In genomic region chr7:149240637-149241036, GRCh38 we compare ENCODE assay signal across 9 cellular contexts. TPM values are rescaled to one million over a fixed set of nuclear protein-coding genes. Genes with fewer than 3 reads are reported as not detected.
DNase-seq lines count a peak whose midpoint lies in the region; ATAC-seq, FAIRE-seq and TF ChIP-seq lines count a peak whose summit lies in the region.
"Had no signal": no experiment of that assay in that cellular context is flagged by ENCODE, and none has a peak within 500 bp of the region (broad histone marks: within the 10 kb centered on the region; RNA-seq: fewer than 3 reads in every experiment).

No MANE protein-coding gene starts in this region.

- 74 to 82% (median 80%) methylated on average over 5 of the region's 5 CpGs for WGBS in heart left ventricle, 4 donors
- 73% methylated on average over 5 of the region's 5 CpGs for WGBS in K562 (ENCODE audit: insufficient coverage, low coverage, missing lambda C conversion rate)
- WGBS in upper lobe of left lung, 2 donors = 77 to 80% methylated on average over 5 of the region's 5 CpGs

- H3K27me3 ChIP-seq in heart left ventricle (no peaks in the 10 kb centered on the region), K562 (ENCODE audit: control insufficient read depth in 2 of 2, insufficient read depth in 2 of 2, low read length in 2 of 2) (no peaks in the 10 kb centered on the region), upper lobe of left lung (no peaks in the 10 kb centered on the region)

- peak overlapping the region in 1 of 12 donors; percentile 75 for H3K27ac ChIP-seq in heart left ventricle
- H3K27ac ChIP-seq in K562 (ENCODE audit: extremely low read depth, low read depth, low read length) = no peak overlapping the region
- no peak overlapping the region for H3K27ac ChIP-seq in upper lobe of left lung

- peak overlapping the region; percentile 88 to 97 for H3K9ac ChIP-seq in K562 (ENCODE audit: insufficient read depth in 1 of 2, low read depth in 2 of 2, low read length in 2 of 2)

- H3K4me2 ChIP-seq in K562 (ENCODE audit: insufficient read depth, low read length) = peak overlapping the region; percentile 98

- TSS peak; percentile 68 for BruUV-seq in K562 (replicated peaks; lab: Mats Ljungman, UMichigan)

- no peaks in the 10 kb centered on the region for H3K36me3 ChIP-seq in heart left ventricle
- 0 out of 3 replicates have a peak, but pooled peaks cover 3% of the 10 kb centered on the region for H3K36me3 ChIP-seq in K562 (ENCODE audit: control insufficient read depth, insufficient read depth, low read length)
- H3K36me3 ChIP-seq in upper lobe of left lung = no peaks in the 10 kb centered on the region

- no peak overlapping the region for H2AFZ ChIP-seq in K562 (ENCODE audit: low read depth, low read length)

- intact Hi-C loops in heart left ventricle (cut with DNase I) = loop anchor here in 1 of 10 donors (1.0 kb wide), 1 partner anchor 21 kb away; no protein-coding TSS in a partner anchor
- intact Hi-C loops in cardiac septum (cut with DNase I) = no loop called here
- intact Hi-C loops in K562 (cut with micrococcal nuclease) = no loop called here

- POLR2A ChIA-PET in K562 (lab: Yijun Ruan, JAX) = interaction anchor here (0.7 kb wide), 2 partner anchors 8 to 92 kb away, joined by 3 to 4 read pairs; no protein-coding TSS in a partner anchor

- H3K4me1 ChIP-seq in heart left ventricle (peaks cover 3 to 26% (median 15%) of the 10 kb centered on the region in 12 donors), K562 (replicated peaks in 1 of 2; ENCODE audit: control insufficient read depth in 2 of 2, insufficient read depth in 2 of 2, low read length in 2 of 2) (peaks cover 7 to 12% of the 10 kb centered on the region in 2 experiments), upper lobe of left lung (peaks cover 14 to 22% (median 20%) of the 10 kb centered on the region in 4 donors)

- ATAC-seq in heart left ventricle (no peak), K562 (no peak), memory B cell (ENCODE audit: low read depth) (no peak), upper lobe of left lung (ENCODE audit: low FRiP score in 2 of 2) (no peak), HG03097 (IDR thresholded peaks at IDR 0.05; ENCODE audit: low FRiP score, unreplicated experiment) (no peak)

- no peaks in the 10 kb centered on the region for H3K9me1 ChIP-seq in K562 (ENCODE audit: control insufficient read depth, insufficient read depth, low read length)

- TF ChIP-seq EP300 in K562 (IDR thresholded peaks at IDR 0.05; ENCODE audit: low read length) (no peak), upper lobe of left lung (IDR thresholded peaks at IDR 0.05) (no peak)

- no peak for FAIRE-seq in K562 (lab: Jason Lieb, UNC)

- CTCF ChIA-PET in K562 (lab: Yijun Ruan, JAX; ENCODE audit: low intra/inter-chr PET ratio) = no interaction called here

- no peak for TF ChIP-seq RAD21 in K562 (CRISPR knock-in tag; conservative IDR thresholded peaks at IDR 0.05 in 1 of 2, IDR thresholded peaks at IDR 0.05 in 1 of 2)

- H3K9me3 ChIP-seq in heart left ventricle (peaks cover 0 to 11% (median 2%) of the 10 kb centered on the region in 12 donors), K562 (replicated peaks; ENCODE audit: control insufficient read depth, insufficient read depth, low read depth, low read length) (no peaks in the 10 kb centered on the region), upper lobe of left lung (no peaks in the 10 kb centered on the region)

- H3K4me1 Mint-ChIP-seq in memory B cell = peaks cover 25% of the 10 kb centered on the region

- TF ChIP-seq CTCF in heart left ventricle (IDR thresholded peaks at IDR 0.05) (no peak), K562 (IDR thresholded peaks at IDR 0.05 in 2 of 3, conservative IDR thresholded peaks at IDR 0.05 in 1 of 3; ENCODE audit: insufficient read depth in 2 of 3, low read depth in 1 of 3, low read length in 3 of 3) (no peak), upper lobe of left lung (IDR thresholded peaks at IDR 0.05) (no peak)

- H3K9me3 Mint-ChIP-seq in memory B cell = no peaks in the 10 kb centered on the region

- H3K79me2 ChIP-seq in K562 (ENCODE audit: control insufficient read depth, insufficient read depth, low read length) = peaks cover 23% of the 10 kb centered on the region

- peaks cover 4% of the 10 kb centered on the region; the same call in 1 of the 2 replicates for H4K20me1 ChIP-seq in K562 (replicated peaks; ENCODE audit: control insufficient read depth, insufficient read depth, low read length)

- peak overlapping the region; percentile 92 for H3K4me3 Mint-ChIP-seq in memory B cell

- peak overlapping the region in 11 of 12 donors; percentile 69 to 99 (median 90) for H3K4me3 ChIP-seq in heart left ventricle
- peak overlapping the region; percentile 74 for H3K4me3 ChIP-seq in K562
- peak overlapping the region in 3 of 4 donors; percentile 81 to 99 (median 98) for H3K4me3 ChIP-seq in upper lobe of left lung

- TF ChIP-seq POLR2A in heart left ventricle (IDR thresholded peaks at IDR 0.05) (no peak), K562 (conservative IDR thresholded peaks at IDR 0.05) (no peak), upper lobe of left lung (IDR thresholded peaks at IDR 0.05) (no peak)

- DNase-seq in heart left ventricle (no peak), cardiac septum (ENCODE audit: low spot score) (no peak), K562 (ENCODE audit: extremely low read depth in 1 of 4, low spot score in 3 of 4) (no peak), memory B cell (ENCODE audit: low spot score in 2 of 2) (no peak), upper lobe of left lung (no peak), ureter (ENCODE audit: low spot score) (no peak), NCI-H748 (lab: John Stamatoyannopoulos, UW; ENCODE audit: unreplicated experiment) (no peak)
- DNase-seq: DMS53 had no signal

- H3K27me3 Mint-ChIP-seq in memory B cell = no peaks in the 10 kb centered on the region

- in situ Hi-C loops in K562 (cut with MboI) = no loop called here

- H3K36me3 Mint-ChIP-seq in memory B cell = peaks cover 6% of the 10 kb centered on the region

- H3K27ac Mint-ChIP-seq in memory B cell = peak overlapping the region; percentile 31

RNA-seq across cellular contexts. Expression of gene ZNF212, which starts 1.2 kb away (rescaled TPM):
- total RNA-seq in heart left ventricle (1 to 10 TPM; 3.4 to 6.3 (median 4.3) TPM), cardiac septum (5.4 TPM), K562 (2014; rRNA removed) (10.2 and 10.7 TPM in 2 replicates), K562 (2014; rRNA removed; fragmentation: Illumina TruSeq; extraction: Trizol) (6.5 and 7.1 TPM in 2 replicates), K562 (2015; rRNA removed; fragmentation: Illumina TruSeq; extraction: Trizol) (5.6 and 6.3 TPM in 2 replicates), K562 (2021) (18.0 and 21.4 TPM in 2 replicates), upper lobe of left lung (10 to 100 TPM; 10.3 to 33.5 (median 10.9) TPM), ureter (11.2 TPM)
- polyA plus RNA-seq in heart left ventricle (1 to 10 TPM; 3.9 to 4.9 TPM), K562 (2011; rRNA removed) (7.2 and 13.3 TPM in 2 replicates), K562 (2014; fragmentation: Illumina TruSeq; extraction: Trizol) (11.2 and 14.2 TPM in 2 replicates), K562 (2014; fragmentation: Nextera tagmentation; extraction: Ambion mirVana) (1 to 10 TPM; 1.8 to 1.9 TPM), K562 (2014; rRNA removed) (11.6 and 14.1 TPM in 2 replicates)
- total RNA-seq in K562 (2011; cell fraction: chromatin; rRNA removed; ENCODE audit: low replicate concordance) = 27.2 and 40.3 TPM in 2 replicates
- total RNA-seq in K562 (2011; cell fraction: nucleolus; rRNA removed) = 25.4 and 28.3 TPM in 2 replicates
- total RNA-seq in K562 (2011; cell fraction: nucleoplasm; rRNA removed) = 21.7 and 25.2 TPM in 2 replicates
- polyA plus RNA-seq in K562 (2011; cell fraction: cytosol; rRNA removed) = 5.8 and 8.6 TPM in 2 replicates
- 21.0 and 21.8 TPM in 2 replicates for polyA plus RNA-seq in K562 (2011; cell fraction: nucleus; rRNA removed)
- 13.3 and 14.1 TPM in 2 replicates for polyA plus RNA-seq in K562 (2012)
- polyA minus RNA-seq in K562 (2011; rRNA and poly(A)+ RNA removed) = 5.9 and 6.0 TPM in 2 replicates
- 4.8 and 5.8 TPM in 2 replicates for polyA minus RNA-seq in K562 (2011; cell fraction: cytosol; rRNA and poly(A)+ RNA removed)
- 7.9 and 12.3 TPM in 2 replicates for polyA minus RNA-seq in K562 (2011; cell fraction: nucleus; rRNA and poly(A)+ RNA removed)

RNA-seq across cellular contexts. Expression of gene ZNF783, which starts 21.4 kb away (rescaled TPM):
- total RNA-seq in heart left ventricle (1 to 10 TPM; 2.8 to 9.0 (median 3.4) TPM), cardiac septum (4.3 TPM), K562 (2014; rRNA removed) (6.9 and 7.8 TPM in 2 replicates), K562 (2014; rRNA removed; fragmentation: Illumina TruSeq; extraction: Trizol) (3.1 and 3.2 TPM in 2 replicates), K562 (2015; rRNA removed; fragmentation: Illumina TruSeq; extraction: Trizol) (5.0 and 5.1 TPM in 2 replicates), K562 (2021) (9.5 and 11.2 TPM in 2 replicates), upper lobe of left lung (10 to 100 TPM; 12.6 to 46.1 (median 17.5) TPM), ureter (30.0 TPM)
- polyA plus RNA-seq in heart left ventricle (1 to 10 TPM; 3.0 to 3.3 TPM), K562 (2011; rRNA removed) (8.9 and 10.0 TPM in 2 replicates), K562 (2014; fragmentation: Illumina TruSeq; extraction: Trizol) (5.1 and 5.4 TPM in 2 replicates), K562 (2014; fragmentation: Nextera tagmentation; extraction: Ambion mirVana) (1 to 10 TPM in 1 of 2 experiments, under 1 TPM in 1; 0.66 to 1.4 TPM), K562 (2014; rRNA removed) (9.3 and 10.2 TPM in 2 replicates)
- total RNA-seq in K562 (2011; cell fraction: chromatin; rRNA removed; ENCODE audit: low replicate concordance) = 23.2 and 45.5 TPM in 2 replicates
- 23.9 and 27.2 TPM in 2 replicates for total RNA-seq in K562 (2011; cell fraction: nucleolus; rRNA removed)
- 21.1 and 22.8 TPM in 2 replicates for total RNA-seq in K562 (2011; cell fraction: nucleoplasm; rRNA removed)
- 9.5 and 9.8 TPM in 2 replicates for polyA plus RNA-seq in K562 (2011; cell fraction: cytosol; rRNA removed)
- 42.7 and 51.9 TPM in 2 replicates for polyA plus RNA-seq in K562 (2011; cell fraction: nucleus; rRNA removed)
- 4.8 and 8.8 TPM in 2 replicates for polyA plus RNA-seq in K562 (2012)
- 4.7 and 5.2 TPM in 2 replicates for polyA minus RNA-seq in K562 (2011; rRNA and poly(A)+ RNA removed)
- polyA minus RNA-seq in K562 (2011; cell fraction: cytosol; rRNA and poly(A)+ RNA removed) = 4.0 and 4.6 TPM in 2 replicates
- 9.8 and 14.9 TPM in 2 replicates for polyA minus RNA-seq in K562 (2011; cell fraction: nucleus; rRNA and poly(A)+ RNA removed)

RNA-seq across cellular contexts. Expression of gene ZNF282, which starts 45.3 kb away (rescaled TPM):
- total RNA-seq in heart left ventricle = 10 to 100 TPM; 11.0 to 21.4 (median 13.0) TPM
- polyA plus RNA-seq in heart left ventricle = 10 to 100 TPM in 1 of 2 donors, 1 to 10 TPM in 1; 6.6 to 12.5 TPM
- 12.6 TPM for total RNA-seq in cardiac septum
- 64.6 and 106 TPM in 2 replicates for total RNA-seq in K562 (2011; cell fraction: chromatin; rRNA removed; ENCODE audit: low replicate concordance)
- 55.3 and 74.2 TPM in 2 replicates for total RNA-seq in K562 (2011; cell fraction: nucleolus; rRNA removed)
- 39.4 and 48.6 TPM in 2 replicates for total RNA-seq in K562 (2011; cell fraction: nucleoplasm; rRNA removed)
- total RNA-seq in K562 (2014; rRNA removed) = 32.7 and 38.1 TPM in 2 replicates
- 11.2 and 13.2 TPM in 2 replicates for total RNA-seq in K562 (2014; rRNA removed; fragmentation: Illumina TruSeq; extraction: Trizol)
- 19.0 and 20.0 TPM in 2 replicates for total RNA-seq in K562 (2015; rRNA removed; fragmentation: Illumina TruSeq; extraction: Trizol)
- 54.6 and 58.6 TPM in 2 replicates for total RNA-seq in K562 (2021)
- 13.2 and 23.4 TPM in 2 replicates for polyA plus RNA-seq in K562 (2011; rRNA removed)
- 19.3 and 29.6 TPM in 2 replicates for polyA plus RNA-seq in K562 (2011; cell fraction: cytosol; rRNA removed)
- polyA plus RNA-seq in K562 (2011; cell fraction: nucleus; rRNA removed) = 33.7 and 56.0 TPM in 2 replicates
- 27.1 and 39.5 TPM in 2 replicates for polyA plus RNA-seq in K562 (2012)
- polyA plus RNA-seq in K562 (2014; fragmentation: Illumina TruSeq; extraction: Trizol) = 17.4 and 25.2 TPM in 2 replicates
- 1 to 10 TPM in 1 of 2 experiments, under 1 TPM in 1; 0.76 to 1.3 TPM for polyA plus RNA-seq in K562 (2014; fragmentation: Nextera tagmentation; extraction: Ambion mirVana)
- polyA plus RNA-seq in K562 (2014; rRNA removed) = 25.5 and 37.8 TPM in 2 replicates
- 18.7 and 25.1 TPM in 2 replicates for polyA minus RNA-seq in K562 (2011; rRNA and poly(A)+ RNA removed)
- polyA minus RNA-seq in K562 (2011; cell fraction: cytosol; rRNA and poly(A)+ RNA removed) = 23.8 and 33.7 TPM in 2 replicates
- 27.5 and 33.3 TPM in 2 replicates for polyA minus RNA-seq in K562 (2011; cell fraction: nucleus; rRNA and poly(A)+ RNA removed)
- 10 to 100 TPM; 20.7 to 35.6 (median 26.7) TPM for total RNA-seq in upper lobe of left lung
- total RNA-seq in ureter = 46.6 TPM
